23 cellular contexts compared by ENCODE assay signal in genomic region chr9:114603183-114603582, GRCh38. TPM values are rescaled to one million over a fixed set of nuclear protein-coding genes. Genes with fewer than 3 reads are reported as not detected.
"Had no signal": no experiment of that assay in that cellular context is flagged by ENCODE, and none has a peak within 500 bp of the region (broad histone marks: within the 10 kb centered on the region; RNA-seq: fewer than 3 reads in every experiment).

No MANE protein-coding gene starts in this region.

- H3K36me3 ChIP-seq: breast epithelium had no signal

- H3K4me3 Mint-ChIP-seq: activated naive CD8-positive, alpha-beta T cell; activated T-cell treated with anti-CD3 and anti-CD28 coated beads, Interleukin-2, amount 50 U/mL, for 24 hours; nephron; T-helper 2 cell treated with Interferon-gamma antibody and Interleukin-4, amounts not matched to agents 5 μg/mL and 100 μg/mL, for 36 hours had no signal

- H3K27ac Mint-ChIP-seq: activated T-cell treated with anti-CD3 and anti-CD28 coated beads, Interleukin-2, amount 50 U/mL, for 24 hours; nephron; T-helper 2 cell treated with Interferon-gamma antibody and Interleukin-4, amounts not matched to agents 5 μg/mL and 100 μg/mL, for 36 hours had no signal

- H3K27me3 ChIP-seq: breast epithelium, esophagus squamous epithelium, upper lobe of left lung had no signal

- H3K27me3 Mint-ChIP-seq: activated naive CD8-positive, alpha-beta T cell; activated T-cell treated with anti-CD3 and anti-CD28 coated beads, Interleukin-2, amount 50 U/mL, for 24 hours had no signal

- ATAC-seq: left colon; mucosa of descending colon; psoas muscle; sciatic nerve; stimulated activated naive CD8-positive, alpha-beta T cell treated with anti-CD3 and anti-CD28 coated beads, Interleukin-15, Interleukin-2, amounts not matched to agents 100 U/mL and 50 U/mL, for 24 hours had no signal

- H3K27ac ChIP-seq: breast epithelium, psoas muscle had no signal

- H3K4me3 ChIP-seq: breast epithelium, esophagus squamous epithelium, mucosa of descending colon, psoas muscle, upper lobe of left lung had no signal

- H3K4me1 ChIP-seq: breast epithelium, psoas muscle had no signal

- DNase-seq: activated CD4-positive, alpha-beta T cell treated with anti-CD3 and anti-CD28 coated beads, Interleukin-2, amount 50 U/mL, for 4 hours; activated CD4-positive, CD25-positive, alpha-beta regulatory T cell treated with anti-CD3 and anti-CD28 coated beads, Interleukin-2, amount 50 U/mL, for 72 hours; activated effector memory CD4-positive, alpha-beta T cell treated with Interleukin-2 at 50 U/mL for 16 hours; activated T-cell treated with anti-CD3 and anti-CD28 coated beads, Interleukin-2, amount 50 U/mL, for 24 hours; aorta; esophagus squamous epithelium; head of caudate nucleus; left colon; mucosa of descending colon; occipital lobe; psoas muscle; stimulated activated CD4-positive, alpha-beta T cell treated with anti-CD3 and anti-CD28 coated beads, Interleukin-2, amount 100 ng/mL, for 48 hours; stimulated activated CD8-positive, alpha-beta memory T cell treated with anti-CD3 and anti-CD28 coated beads, Interleukin-4, amount 100 ng/mL, for 48 hours; stimulated activated naive CD8-positive, alpha-beta T cell treated with anti-CD3 and anti-CD28 coated beads, Interleukin-15, Interleukin-2, amounts not matched to agents 100 U/mL and 50 U/mL, for 24 hours had no signal

- H3K9me3 ChIP-seq: mucosa of descending colon, psoas muscle had no signal

RNA-seq across cellular contexts. Expression of gene TEX53, which starts 54.4 kb away (rescaled TPM):
- total RNA-seq: aorta, breast epithelium, cerebellum, dermis microvascular lymphatic vessel endothelial cell, esophagus squamous epithelium, left colon, mucosa of descending colon, occipital lobe, psoas muscle, sciatic nerve, temporal lobe, upper lobe of left lung had no signal
- polyA plus RNA-seq: aorta, psoas muscle had no signal
